22 cellular contexts compared by ENCODE assay signal in genomic region chr16:53154513-53154912, GRCh38.
DNase-seq lines count a peak whose midpoint lies in the region; ATAC-seq, FAIRE-seq and TF ChIP-seq lines count a peak whose summit lies in the region.
"Had no signal": no experiment of that assay in that cellular context is flagged by ENCODE, and none has a peak within 500 bp of the region (broad histone marks: within the 10 kb centered on the region; RNA-seq: fewer than 3 reads in every experiment).

No MANE protein-coding gene starts in this region.

- CTCF ChIA-PET in HEK293T (lab: Yijun Ruan, JAX): interaction anchor here (1.2 to 1.3 kb wide), 2 partner anchors 10 to 53 kb away, joined by 3 to 4 read pairs; no protein-coding TSS in a partner anchor

- H3K4me1 ChIP-seq in mesenchymal stem cell (ENCODE audit: control insufficient read depth, insufficient read depth, low read depth, low read length) (no peaks in the 10 kb centered on the region), SJCRH30 (no peaks in the 10 kb centered on the region), lower lobe of right lung (peaks cover 7% of the 10 kb centered on the region)

- no peak overlapping the region for H2BK12ac ChIP-seq in mesenchymal stem cell (ENCODE audit: low read length in 2 of 2)

- TF ChIP-seq CTCF in bronchial epithelial cell (IDR thresholded peaks at IDR 0.05; ENCODE audit: insufficient read depth, low read length, severe bottlenecking) (no peak), lower lobe of right lung (IDR thresholded peaks at IDR 0.05) (no peak)

- DNase-seq in ELF-1 (ENCODE audit: low read depth, low spot score) (peak; percentile 10), HEK293T (ENCODE audit: extremely low spot score) (peak; percentile 7), bronchial epithelial cell (ENCODE audit: low read depth) (peak; percentile 20), mesenchymal stem cell (no peak), SJCRH30 (no peak), cerebellum (ENCODE audit: low spot score) (no peak), lower lobe of right lung (no peak)
- DNase-seq: activated CD4-positive, CD25-positive, alpha-beta regulatory T cell treated with anti-CD3 and anti-CD28 coated beads, Interleukin-2, amount 50 U/mL, for 72 hours; activated naive CD4-positive, alpha-beta T cell; activated T-cell treated with anti-CD3 and anti-CD28 coated beads, Interleukin-2, amount 50 U/mL, for 1 hour; adrenal gland; central memory CD4-positive, alpha-beta T cell; effector CD4-positive, alpha-beta T cell; erythroblast; foreskin melanocyte; NCI-H1417; NCI-H526 treated with DMSO at 0.1 percent for 48 hours; stimulated activated CD4-positive, alpha-beta T cell treated with anti-CD3 and anti-CD28 coated beads, Interleukin-12 subunit alpha, Interleukin-12 subunit beta, amount 100 ng/mL, for 4 hours; stimulated activated CD4-positive, alpha-beta T cell treated with anti-CD3 and anti-CD28 coated beads, Interleukin-4, amount 100 ng/mL, for 4 hours; thyroid gland had no signal

- no peak for FAIRE-seq in bronchial epithelial cell (lab: Jason Lieb, UNC)

- H2AFZ ChIP-seq in mesenchymal stem cell (ENCODE audit: low read depth, low read length): no peak overlapping the region
- H2AFZ ChIP-seq: hepatocyte had no signal

- H3K27ac ChIP-seq in mesenchymal stem cell (ENCODE audit: low read length, poor library complexity, severe bottlenecking) (no peak overlapping the region), SJCRH30 (no peak overlapping the region), lower lobe of right lung (no peak overlapping the region)
- H3K27ac ChIP-seq: adrenal gland, hepatocyte, thyroid gland had no signal

- no peak overlapping the region for H3K4me2 ChIP-seq in mesenchymal stem cell (ENCODE audit: low read length, poor library complexity, severe bottlenecking)
- H3K4me2 ChIP-seq: hepatocyte had no signal

- H3K18ac ChIP-seq in mesenchymal stem cell (ENCODE audit: low read depth in 1 of 2, low read length in 2 of 2): no peak overlapping the region

- POLR2A ChIA-PET in HEK293T (lab: Yijun Ruan, JAX): interaction anchor here (0.7 to 1.3 kb wide), 2 partner anchors 24 to 68 kb away, joined by 3 read pairs; no protein-coding TSS in a partner anchor

- peak overlapping the region; percentile 45 for H3K9ac ChIP-seq in mesenchymal stem cell (ENCODE audit: low read length)

- peak overlapping the region; percentile 52 for H4K8ac ChIP-seq in mesenchymal stem cell (ENCODE audit: low read length)

- H3K9me3 ChIP-seq in mesenchymal stem cell (ENCODE audit: control insufficient read depth, low read length): peaks cover 16% of the 10 kb centered on the region
- peaks cover 3% of the 10 kb centered on the region; the same call in 1 of the 2 replicates for H3K9me3 ChIP-seq in SJCRH30 (replicated peaks)
- H3K9me3 ChIP-seq in lower lobe of right lung: peaks cover 11% of the 10 kb centered on the region
- H3K9me3 ChIP-seq: adrenal gland, thyroid gland had no signal

- WGBS in mesenchymal stem cell: 85% methylated on average over 7 of the region's 9 CpGs

- H2AK5ac ChIP-seq in mesenchymal stem cell (ENCODE audit: low read length, severe bottlenecking): no peak overlapping the region

- H3K36me3 ChIP-seq in bronchial epithelial cell (ENCODE audit: control insufficient read depth, insufficient read depth, low read length): peaks cover 4% of the 10 kb centered on the region
- peaks cover 7 to 34% of the 10 kb centered on the region in 2 experiments for H3K36me3 ChIP-seq in mesenchymal stem cell (ENCODE audit: control insufficient read depth in 1 of 2, insufficient read depth in 2 of 2, low read depth in 1 of 2, low read length in 2 of 2)
- H3K36me3 ChIP-seq in SJCRH30: peaks cover 20% of the 10 kb centered on the region
- peaks cover 39% of the 10 kb centered on the region for H3K36me3 ChIP-seq in lower lobe of right lung

- H3K23ac ChIP-seq in mesenchymal stem cell (ENCODE audit: low read length in 2 of 2): no peak overlapping the region

- no peak overlapping the region for H2BK15ac ChIP-seq in mesenchymal stem cell (ENCODE audit: low read depth, poor library complexity, severe bottlenecking)

- no peak overlapping the region for H4K91ac ChIP-seq in mesenchymal stem cell (ENCODE audit: low read length)

- intact Hi-C loops in lower lobe of right lung (cut with DNase I): no loop called here

- peaks cover 14% of the 10 kb centered on the region for H3K79me1 ChIP-seq in mesenchymal stem cell (replicated peaks; ENCODE audit: low read length, poor library complexity, severe bottlenecking)

- no peak for ATAC-seq in lower lobe of right lung

- H3K4me3 ChIP-seq in bronchial epithelial cell (ENCODE audit: low read depth, low read length) (no peak overlapping the region), mesenchymal stem cell (ENCODE audit: insufficient read depth in 1 of 2, low read depth in 1 of 2, low read length in 2 of 2) (peak overlapping the region in 1 of 2 experiments; percentile 21), SJCRH30 (no peak overlapping the region), lower lobe of right lung (no peak overlapping the region)
- H3K4me3 ChIP-seq: adrenal gland, hepatocyte, lung, thyroid gland had no signal

- H2BK5ac ChIP-seq in mesenchymal stem cell (ENCODE audit: low read depth, low read length, poor library complexity, severe bottlenecking): no peak overlapping the region

- H2BK120ac ChIP-seq in mesenchymal stem cell (ENCODE audit: low read depth, low read length): no peak overlapping the region

- no peaks in the 10 kb centered on the region for H3K27me3 ChIP-seq in bronchial epithelial cell (ENCODE audit: control insufficient read depth, insufficient read depth, low read length)
- no peaks in the 10 kb centered on the region for H3K27me3 ChIP-seq in mesenchymal stem cell (ENCODE audit: control insufficient read depth in 1 of 2, insufficient read depth in 1 of 2, low read length in 2 of 2)
- H3K27me3 ChIP-seq in SJCRH30: no peaks in the 10 kb centered on the region
- no peaks in the 10 kb centered on the region for H3K27me3 ChIP-seq in lower lobe of right lung (ENCODE audit: low read depth)
- H3K27me3 ChIP-seq: adrenal gland, hepatocyte, thyroid gland had no signal

- no peak overlapping the region for H3K4ac ChIP-seq in mesenchymal stem cell (ENCODE audit: low read depth in 1 of 2, low read length in 2 of 2)

- H3K14ac ChIP-seq in mesenchymal stem cell (ENCODE audit: low read length in 2 of 2): no peak overlapping the region

TF ChIP-seq in HEK293T, 16 proteins besides CTCF, POLR2A, EP300 and RAD21:
- TF ChIP-seq LEF1 (IDR thresholded peaks at IDR 0.05; ENCODE audit: borderline replicate concordance) (no peak), PKNOX1 (IDR thresholded peaks at IDR 0.05) (peak; percentile 22; the same call in 1 of the 2 replicates), ZNF384 (IDR thresholded peaks at IDR 0.05) (no peak), HDGF (IDR thresholded peaks at IDR 0.05; ENCODE audit: borderline replicate concordance) (no peak)

Comparison
In these comparisons a context has a peak if more than half of its experiments do, and no peak if none do; other contexts are left out.
1. DNase-seq: peak in ELF-1 (single experiment), HEK293T (single experiment) and bronchial epithelial cell (single experiment); none in mesenchymal stem cell (single experiment), SJCRH30 (0 of 2), cerebellum (single experiment) and lower lobe of right lung (single experiment).